21 cellular contexts compared by ENCODE assay signal in the genomic region with DNA sequence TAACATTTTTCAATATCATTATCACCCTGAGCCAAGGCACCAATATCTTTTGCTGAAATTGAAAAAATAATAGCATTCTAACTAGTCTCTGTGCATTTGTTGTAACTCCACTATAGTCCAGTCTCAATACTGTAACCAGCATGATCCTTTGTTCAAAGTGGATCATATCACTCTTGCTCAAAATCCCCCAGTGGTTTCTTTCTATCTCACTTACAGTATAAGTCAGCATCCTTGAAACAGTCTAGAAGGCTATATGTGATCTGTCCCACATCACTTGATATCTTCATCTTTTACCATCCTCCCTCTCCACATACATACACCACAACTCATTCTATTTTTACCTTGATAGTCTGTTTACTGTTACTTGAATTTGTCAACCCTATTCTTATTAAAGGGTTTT.
"Had no signal": no experiment of that assay in that cellular context is flagged by ENCODE, and none has a peak within 500 bp of the region (broad histone marks: within the 10 kb centered on the region; RNA-seq: fewer than 3 reads in every experiment).

No MANE protein-coding gene starts in this region.

- ATAC-seq: activated CD8-positive, alpha-beta memory T cell treated with anti-CD3 and anti-CD28 coated beads, Interleukin-2, amount 10 ng/mL, durations not matched to agents 7 days and 5 days; activated CD8-positive, alpha-beta T cell treated with anti-CD3 and anti-CD28 coated beads for 36 hours; foreskin keratinocyte; left ventricle myocardium superior; natural killer cell; pancreas; psoas muscle; right cardiac atrium; stimulated activated naive CD8-positive, alpha-beta T cell treated with anti-CD3 and anti-CD28 coated beads, Interleukin-15, Interleukin-2, amounts not matched to agents 100 U/mL and 50 U/mL, for 24 hours had no signal

- H3K4me3 ChIP-seq: pancreas, psoas muscle, thyroid gland had no signal

- H3K27me3 ChIP-seq: foreskin keratinocyte, pancreas, thyroid gland had no signal

- FAIRE-seq: pancreas had no signal

- H3K9me3 ChIP-seq: pancreas, psoas muscle, thyroid gland had no signal

- H3K27ac ChIP-seq: foreskin keratinocyte, pancreas, psoas muscle, thyroid gland, WERI-Rb-1 had no signal

- H3K36me3 ChIP-seq: pancreas, thyroid gland, WERI-Rb-1 had no signal

- H3K4me1 ChIP-seq: foreskin keratinocyte, pancreas, psoas muscle had no signal

- DNase-seq: activated CD4-positive, alpha-beta T cell treated with anti-CD3 and anti-CD28 coated beads, Interleukin-2, amount 10 ng/mL, durations not matched to agents 7 days and 5 days; activated CD4-positive, CD25-positive, alpha-beta regulatory T cell treated with anti-CD3 and anti-CD28 coated beads, Interleukin-2, amount 50 U/mL, for 72 hours; activated CD8-positive, alpha-beta memory T cell treated with anti-CD3 and anti-CD28 coated beads, Interleukin-2, amount 10 ng/mL, durations not matched to agents 7 days and 5 days; activated CD8-positive, alpha-beta T cell treated with anti-CD3 and anti-CD28 coated beads for 36 hours; activated T-cell treated with anti-CD3 and anti-CD28 coated beads for 4 hours; aorta; central memory CD4-positive, alpha-beta T cell; effector memory CD4-positive, alpha-beta T cell; foreskin keratinocyte; immature natural killer cell; left ventricle myocardium superior; mammary epithelial cell; midbrain; natural killer cell; pancreas; psoas muscle; right cardiac atrium; stimulated activated CD4-positive, alpha-beta T cell treated with anti-CD3 and anti-CD28 coated beads, Interleukin-4, amount 100 ng/mL, for 24 hours; stimulated activated naive CD8-positive, alpha-beta T cell treated with anti-CD3 and anti-CD28 coated beads, Interleukin-15, Interleukin-2, amounts not matched to agents 100 U/mL and 50 U/mL, for 24 hours; thyroid gland; WERI-Rb-1 had no signal
